1 cellular context compared by ENCODE assay signal in genomic region chr19:28977826-28978225, GRCh38.
TF ChIP-seq lines count a peak whose summit lies in the region.

No MANE protein-coding gene starts in this region.

TF ChIP-seq in HEK293, 187 proteins besides CTCF, POLR2A, EP300 and RAD21 (continued from another document):
- TF ChIP-seq PRDM4 (tag by site-specific recombination; IDR thresholded peaks at IDR 0.05) (no peak), ZNF843 (tag by site-specific recombination; IDR thresholded peaks at IDR 0.05) (no peak)
